In genomic region chr5:140690941-140691924, GRCh38 we compare ENCODE assay signal across 1 cellular context.
A peak's percentile ranks its signal among the peaks of the same experiment; 100 is the strongest.
TF ChIP-seq lines count a peak whose summit lies in the region.

TSS of gene HARS1 (minus strand) at chr5:140691370. CDS start at chr5:140691304, 66 bp downstream.
TSS of gene HARS2 (plus strand) at chr5:140691455. CDS start at chr5:140691649, 194 bp downstream.

TF ChIP-seq in HepG2, 621 proteins besides CTCF, POLR2A, EP300 and RAD21 (continued from another document and continues in another):
- peak; percentile 81 for TF ChIP-seq ZNF142 (CRISPR knock-in tag; IDR thresholded peaks at IDR 0.05)
- no peak for TF ChIP-seq CSRNP2 (CRISPR knock-in tag; conservative IDR thresholded peaks at IDR 0.05; ENCODE audit: low read depth)
- TF ChIP-seq ZMAT3 (CRISPR knock-in tag; conservative IDR thresholded peaks at IDR 0.05) = peak; percentile 88; the same call in 1 of the 2 replicates
- no peak; the same call in 1 of the 2 replicates for TF ChIP-seq ZNF747 (CRISPR knock-in tag; IDR thresholded peaks at IDR 0.05; ENCODE audit: borderline replicate concordance)
- no peak for TF ChIP-seq ZNF343 (CRISPR knock-in tag; IDR thresholded peaks at IDR 0.05)
- TF ChIP-seq ZNF362 (CRISPR knock-in tag; IDR thresholded peaks at IDR 0.05; ENCODE audit: borderline replicate concordance) = no peak; the same call in 1 of the 2 replicates
- TF ChIP-seq JDP2 (CRISPR knock-in tag; IDR thresholded peaks at IDR 0.05; ENCODE audit: borderline replicate concordance) = no peak
- TF ChIP-seq ZFYVE20 (CRISPR knock-in tag; IDR thresholded peaks at IDR 0.05; ENCODE audit: borderline replicate concordance, low read depth) = no peak
- peak; percentile 79; the same call in 1 of the 2 replicates for TF ChIP-seq ZNF724P (CRISPR knock-in tag; IDR thresholded peaks at IDR 0.05; ENCODE audit: borderline replicate concordance)
- no peak for TF ChIP-seq GFI1 (CRISPR knock-in tag; IDR thresholded peaks at IDR 0.05; ENCODE audit: borderline replicate concordance)
- no peak; the same call in 1 of the 2 replicates for TF ChIP-seq ELK4 (CRISPR knock-in tag; IDR thresholded peaks at IDR 0.05; ENCODE audit: borderline replicate concordance)
- TF ChIP-seq ZNF644 (CRISPR knock-in tag; IDR thresholded peaks at IDR 0.05; ENCODE audit: low read depth) = no peak
- TF ChIP-seq ZNF740 (CRISPR knock-in tag; IDR thresholded peaks at IDR 0.05) = no peak; the same call in 1 of the 2 replicates
- TF ChIP-seq GTF2F1 (IDR thresholded peaks at IDR 0.05; ENCODE audit: low read length) = no peak
- TF ChIP-seq DBP (CRISPR knock-in tag; IDR thresholded peaks at IDR 0.05; ENCODE audit: not compliant biosample characterization) = peak; percentile 87
- TF ChIP-seq SUZ12 (IDR thresholded peaks at IDR 0.05; ENCODE audit: low read depth, low read length) = no peak
- TF ChIP-seq RERE (CRISPR knock-in tag; IDR thresholded peaks at IDR 0.05; ENCODE audit: low read depth) = 0 out of 2 replicates have a peak, but pooled peaks have one; percentile 34
- no peak for TF ChIP-seq HINFP (CRISPR knock-in tag; IDR thresholded peaks at IDR 0.05; ENCODE audit: low read depth)
- TF ChIP-seq SALL2 (CRISPR knock-in tag; IDR thresholded peaks at IDR 0.05) = peak; percentile 69; the same call in 1 of the 2 replicates
- TF ChIP-seq ZNF225 (CRISPR knock-in tag; IDR thresholded peaks at IDR 0.05) = peak; percentile 12; the same call in 1 of the 2 replicates
- no peak for TF ChIP-seq HNF1A (IDR thresholded peaks at IDR 0.05; ENCODE audit: low read depth)
- TF ChIP-seq HNF1A (CRISPR knock-in tag; IDR thresholded peaks at IDR 0.05; ENCODE audit: borderline replicate concordance) = no peak; the same call in 1 of the 2 replicates
- TF ChIP-seq ZBTB10 (CRISPR knock-in tag; IDR thresholded peaks at IDR 0.05; ENCODE audit: borderline replicate concordance) = no peak
